ENCODE assay signal across 17 cellular contexts in the genomic region with DNA sequence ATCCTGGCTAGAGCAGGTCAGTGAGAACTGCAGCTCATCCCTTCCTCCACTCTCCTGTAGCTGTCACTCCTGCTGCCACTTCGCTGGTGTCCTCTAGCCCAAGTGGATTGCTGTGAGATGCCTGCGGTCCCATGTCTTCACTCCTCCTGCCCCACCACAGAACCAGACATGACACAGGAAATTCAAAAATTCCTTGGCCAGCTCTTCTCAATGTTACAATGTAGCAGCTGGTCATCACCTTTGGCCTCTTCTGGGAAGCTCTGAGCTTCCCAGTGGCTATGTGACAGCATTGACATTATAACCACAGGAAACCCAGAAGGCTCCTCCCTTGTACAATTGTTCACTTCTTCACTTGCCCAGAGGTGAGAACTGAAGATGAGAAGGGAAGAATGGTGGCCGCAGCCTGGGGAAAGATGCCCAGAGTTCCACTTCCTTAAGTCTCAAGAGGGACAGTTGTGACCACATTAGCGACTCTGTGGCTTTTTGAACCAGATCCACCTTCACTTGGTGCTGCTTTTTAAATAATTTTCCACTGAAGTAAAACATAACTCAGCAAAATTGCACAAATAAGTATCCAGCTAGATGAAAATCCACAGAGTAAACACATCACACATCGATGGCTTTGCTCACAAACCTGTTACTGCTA.
DNase-seq lines count a peak whose midpoint lies in the region; ATAC-seq and TF ChIP-seq lines count a peak whose summit lies in the region.
"Had no signal": no experiment of that assay in that cellular context is flagged by ENCODE, and none has a peak within 500 bp of the region (broad histone marks: within the 10 kb centered on the region; RNA-seq: fewer than 3 reads in every experiment).

No MANE protein-coding gene starts in this region.

- no peak overlapping the region for H4K91ac ChIP-seq in mesenchymal stem cell (ENCODE audit: low read length)

- H3K27ac ChIP-seq in left ventricle myocardium inferior (replicated peaks) (peak overlapping the region; percentile 78), VCaP (peak overlapping the region; percentile 95; the same call in 1 of the 2 replicates), mesenchymal stem cell (ENCODE audit: low read length, poor library complexity, severe bottlenecking) (no peak overlapping the region), upper lobe of right lung (peak overlapping the region; percentile 65)
- H3K27ac ChIP-seq: neural progenitor cell, SJSA1 had no signal

- no peak overlapping the region for H3K4me3 ChIP-seq in left ventricle myocardium inferior
- no peak overlapping the region for H3K4me3 ChIP-seq in mesenchymal stem cell (ENCODE audit: insufficient read depth in 1 of 2, low read depth in 1 of 2, low read length in 2 of 2)
- no peak overlapping the region for H3K4me3 ChIP-seq in upper lobe of right lung
- H3K4me3 ChIP-seq: neural progenitor cell, SJSA1 had no signal

- H2BK5ac ChIP-seq in mesenchymal stem cell (ENCODE audit: low read depth, low read length, poor library complexity, severe bottlenecking): no peak overlapping the region

- H3K4me1 ChIP-seq in left ventricle myocardium inferior: peaks cover 100% of the 10 kb centered on the region
- H3K4me1 ChIP-seq in mesenchymal stem cell (ENCODE audit: control insufficient read depth, insufficient read depth, low read depth, low read length): peaks cover 9% of the 10 kb centered on the region
- H3K4me1 ChIP-seq in upper lobe of right lung: peaks cover 80% of the 10 kb centered on the region
- H3K4me1 ChIP-seq: neural progenitor cell had no signal

- TF ChIP-seq CTCF in left ventricle myocardium inferior (IDR thresholded peaks at IDR 0.05; ENCODE audit: borderline replicate concordance) (no peak), VCaP (conservative IDR thresholded peaks at IDR 0.05) (no peak), upper lobe of right lung (IDR thresholded peaks at IDR 0.05) (no peak)

- H3K14ac ChIP-seq in mesenchymal stem cell (ENCODE audit: low read length in 2 of 2): peak overlapping the region in 1 of 2 experiments; percentile 23

- H2BK15ac ChIP-seq in mesenchymal stem cell (ENCODE audit: low read depth, poor library complexity, severe bottlenecking): no peak overlapping the region

- H2AK5ac ChIP-seq in mesenchymal stem cell (ENCODE audit: low read length, severe bottlenecking): no peak overlapping the region

- ATAC-seq in Right ventricle myocardium superior (ENCODE audit: poor library complexity) (no peak), upper lobe of right lung (peak; percentile 64), HG03097 (IDR thresholded peaks at IDR 0.05; ENCODE audit: low FRiP score, unreplicated experiment) (no peak)
- ATAC-seq: activated T-cell treated with anti-CD3 and anti-CD28 coated beads, Interleukin-2, amount 50 U/mL, for 4 hours had no signal

- H2AFZ ChIP-seq in mesenchymal stem cell (ENCODE audit: low read depth, low read length): no peak overlapping the region
- H2AFZ ChIP-seq: neural progenitor cell had no signal

- 87% methylated on average over 5 of the region's 5 CpGs for WGBS in mesenchymal stem cell

- H3K79me1 ChIP-seq in mesenchymal stem cell (replicated peaks; ENCODE audit: low read length, poor library complexity, severe bottlenecking): peaks cover 18% of the 10 kb centered on the region

- intact Hi-C loops in left ventricle myocardium inferior (cut with micrococcal nuclease): no loop called here
- intact Hi-C loops in Right ventricle myocardium superior (cut with DNase I): loop anchor here (5.0 kb wide), 1 partner anchor 36 kb away; no protein-coding TSS in a partner anchor
- intact Hi-C loops in upper lobe of right lung (cut with DNase I): no loop called here

- peak overlapping the region; percentile 10 to 37 for H3K18ac ChIP-seq in mesenchymal stem cell (ENCODE audit: low read depth in 1 of 2, low read length in 2 of 2)

- H2BK120ac ChIP-seq in mesenchymal stem cell (ENCODE audit: low read depth, low read length): no peak overlapping the region

- H3K23ac ChIP-seq in mesenchymal stem cell (ENCODE audit: low read length in 2 of 2): no peak overlapping the region

- DNase-seq in left ventricle myocardium inferior: no peak
- no peak for DNase-seq in Right ventricle myocardium superior
- DNase-seq in mesenchymal stem cell: peak; percentile 57
- DNase-seq in upper lobe of right lung: no peak
- DNase-seq in inferior parietal cortex (ENCODE audit: extremely low spot score): no peak
- DNase-seq in NCI-H82 treated with DMSO at 0.1 percent for 48 hours (lab: John Stamatoyannopoulos, UW; ENCODE audit: unreplicated experiment): no peak
- DNase-seq: activated CD4-positive, alpha-beta T cell treated with anti-CD3 and anti-CD28 coated beads, Interleukin-2, amount 50 U/mL, for 1 hour; activated naive CD8-positive, alpha-beta T cell treated with anti-CD3 and anti-CD28 coated beads, Interleukin-2, amount 10 ng/mL, durations not matched to agents 7 days and 5 days; activated T-cell treated with anti-CD3 and anti-CD28 coated beads, Interleukin-2, amount 50 U/mL, for 4 hours; COR-L47; effector CD8-positive, alpha-beta T cell; HCEC 1CT; stimulated activated CD4-positive, alpha-beta T cell treated with anti-CD3 and anti-CD28 coated beads, Interleukin-4, amount 100 ng/mL, for 24 hours had no signal

- H3K9ac ChIP-seq in mesenchymal stem cell (ENCODE audit: low read length): no peak overlapping the region
- H3K9ac ChIP-seq: neural progenitor cell had no signal

- no peaks in the 10 kb centered on the region for H3K9me3 ChIP-seq in left ventricle myocardium inferior (replicated peaks)
- no peaks in the 10 kb centered on the region for H3K9me3 ChIP-seq in mesenchymal stem cell (ENCODE audit: control insufficient read depth, low read length)
- H3K9me3 ChIP-seq in upper lobe of right lung: no peaks in the 10 kb centered on the region
- H3K9me3 ChIP-seq: SJSA1 had no signal

- H4K8ac ChIP-seq in mesenchymal stem cell (ENCODE audit: low read length): peak overlapping the region; percentile 7

- H3K4me2 ChIP-seq in mesenchymal stem cell (ENCODE audit: low read length, poor library complexity, severe bottlenecking): no peak overlapping the region
- H3K4me2 ChIP-seq: neural progenitor cell had no signal

- H3K27me3 ChIP-seq in left ventricle myocardium inferior (ENCODE audit: low read depth) (no peaks in the 10 kb centered on the region), mesenchymal stem cell (ENCODE audit: control insufficient read depth in 1 of 2, insufficient read depth in 1 of 2, low read length in 2 of 2) (no peaks in the 10 kb centered on the region), upper lobe of right lung (no peaks in the 10 kb centered on the region)
- H3K27me3 ChIP-seq: neural progenitor cell, SJSA1 had no signal

- peak overlapping the region; percentile 9 to 79 for H3K4ac ChIP-seq in mesenchymal stem cell (ENCODE audit: low read depth in 1 of 2, low read length in 2 of 2)

- H3K36me3 ChIP-seq in left ventricle myocardium inferior: peaks cover 23% of the 10 kb centered on the region
- H3K36me3 ChIP-seq in mesenchymal stem cell (ENCODE audit: control insufficient read depth in 1 of 2, insufficient read depth in 2 of 2, low read depth in 1 of 2, low read length in 2 of 2): peaks cover 28 to 47% of the 10 kb centered on the region in 2 experiments
- peaks cover 28% of the 10 kb centered on the region for H3K36me3 ChIP-seq in upper lobe of right lung
- H3K36me3 ChIP-seq: neural progenitor cell had no signal

- peak overlapping the region; percentile 2 to 60 for H2BK12ac ChIP-seq in mesenchymal stem cell (ENCODE audit: low read length in 2 of 2)
